Comparison of ENCODE assay signal across 8 cellular contexts in genomic region chr1:65146908-65147423, GRCh38. TPM values are rescaled to one million over a fixed set of nuclear protein-coding genes. Genes with fewer than 3 reads are reported as not detected.
DNase-seq lines count a peak whose midpoint lies in the region; ATAC-seq, FAIRE-seq and TF ChIP-seq lines count a peak whose summit lies in the region.

No MANE protein-coding gene starts in this region.

- peak overlapping the region; percentile 72 for H3K4me3 Mint-ChIP-seq in activated T-cell treated with anti-CD3 and anti-CD28 coated beads, Interleukin-2, amount 50 U/mL, for 4 hours
- H3K4me3 Mint-ChIP-seq in activated T-helper 2 cell treated with anti-CD3 and anti-CD28 coated beads, Interferon-gamma antibody, Interleukin-2, Interleukin-4, amounts not matched to agents 10 μg/mL and 5 μg/mL and 100 μg/mL, durations not matched to agents 14 hours and 24 hours and 36 hours (ENCODE audit: low read depth) = peak overlapping the region; percentile 81

- 50% methylated on average over 13 of the region's 20 CpGs for WGBS in HepG2 (ENCODE audit: low lambda C conversion rate)
- 0 to 14% methylated on average over 3 to 20 of the region's 20 CpGs for WGBS in transverse colon (ENCODE audit: low coverage in 1 of 2), 2 donors

- H3K4me2 ChIP-seq in HepG2 (ENCODE audit: low read depth, low read length) = peak overlapping the region; percentile 64

- H3K27me3 Mint-ChIP-seq in activated T-cell treated with anti-CD3 and anti-CD28 coated beads, Interleukin-2, amount 50 U/mL, for 4 hours (ENCODE audit: low read depth) = peaks cover 51% of the 10 kb centered on the region
- peaks cover 20% of the 10 kb centered on the region for H3K27me3 Mint-ChIP-seq in activated T-helper 2 cell treated with anti-CD3 and anti-CD28 coated beads, Interferon-gamma antibody, Interleukin-2, Interleukin-4, amounts not matched to agents 10 μg/mL and 5 μg/mL and 100 μg/mL, durations not matched to agents 14 hours and 24 hours and 36 hours (ENCODE audit: low read depth)

- no peak overlapping the region for H2AFZ ChIP-seq in HepG2 (ENCODE audit: low read length)

- H3K9me3 ChIP-seq in HepG2 (ENCODE audit: low read length) = no peaks in the 10 kb centered on the region
- H3K9me3 ChIP-seq in transverse colon = no peaks in the 10 kb centered on the region

- TF ChIP-seq RAD21 in HepG2 (CRISPR knock-in tag; IDR thresholded peaks at IDR 0.05) = no peak

- H4K20me1 ChIP-seq in HepG2 (ENCODE audit: insufficient read depth, low read length) = peaks cover 7% of the 10 kb centered on the region

- H3K4me1 ChIP-seq in HepG2 (ENCODE audit: insufficient read depth, low read length) = peaks cover 57% of the 10 kb centered on the region
- H3K4me1 ChIP-seq in transverse colon = peaks cover 0 to 22% (median 17%) of the 10 kb centered on the region in 4 donors

- intact Hi-C loops in activated T-helper 2 cell treated with anti-CD3 and anti-CD28 coated beads, Interferon-gamma antibody, Interleukin-2, Interleukin-4, amounts not matched to agents 10 μg/mL and 5 μg/mL and 100 μg/mL, durations not matched to agents 14 hours and 24 hours and 36 hours (cut with micrococcal nuclease) = loop anchor here (10.0 kb wide), 2 partner anchors 182 to 538 kb away; partner anchors contain the start of gene JAK1
- intact Hi-C loops in HepG2 (cut with micrococcal nuclease; ENCODE audit: unreplicated experiment) (loop anchor here (10.0 kb wide), 1 partner anchor 278 kb away; the partner anchor contains the start of genes LEPR and LEPROT), transverse colon (cut with DNase I; ENCODE audit: low total_unique reads) (loop anchor here (2.0 kb wide), 1 partner anchor 14 kb away; no protein-coding TSS in a partner anchor)

- no peaks in the 10 kb centered on the region for H3K36me3 Mint-ChIP-seq in activated T-cell treated with anti-CD3 and anti-CD28 coated beads, Interleukin-2, amount 50 U/mL, for 4 hours (ENCODE audit: insufficient read depth)
- peaks cover 30% of the 10 kb centered on the region for H3K36me3 Mint-ChIP-seq in activated T-helper 2 cell treated with anti-CD3 and anti-CD28 coated beads, Interferon-gamma antibody, Interleukin-2, Interleukin-4, amounts not matched to agents 10 μg/mL and 5 μg/mL and 100 μg/mL, durations not matched to agents 14 hours and 24 hours and 36 hours (ENCODE audit: low read depth)

- DNase-seq in activated T-cell treated with anti-CD3 and anti-CD28 coated beads, Interleukin-2, amount 50 U/mL, for 4 hours = no peak
- DNase-seq in activated T-cell treated with anti-CD3 and anti-CD28 coated beads for 4 hours (no peak), HepG2 (ENCODE audit: low spot score) (no peak), transverse colon (no peak), NCI-H1105 treated with DMSO at 0.1 percent for 48 hours (lab: John Stamatoyannopoulos, UW) (no peak)
- DNase-seq in activated T-helper 2 cell treated with anti-CD3 and anti-CD28 coated beads, Interferon-gamma antibody, Interleukin-2, Interleukin-4, amounts not matched to agents 10 μg/mL and 5 μg/mL and 100 μg/mL, durations not matched to agents 14 hours and 24 hours and 36 hours (ENCODE audit: low spot score) = no peak

- CTCF ChIA-PET in HepG2 (lab: Yijun Ruan, JAX; ENCODE audit: low intra/inter-chr PET ratio, low total read pairs) = no interaction called here

- TSS peak; percentile 62 for BruUV-seq in HepG2 (replicated peaks; lab: Mats Ljungman, UMichigan)

- FAIRE-seq in HepG2 (lab: Jason Lieb, UNC) = no peak

- H3K79me2 ChIP-seq in HepG2 (ENCODE audit: insufficient read depth, low read length) = peaks cover 39% of the 10 kb centered on the region

- H3K4me3 ChIP-seq in HepG2 (replicated peaks in 1 of 3; ENCODE audit: insufficient read depth in 1 of 3, low read depth in 2 of 3, low read length in 3 of 3) (peak overlapping the region; percentile 86 to 90 (median 87)), transverse colon (peak overlapping the region; percentile 47 to 97 (median 88))

- H3K27ac ChIP-seq in HepG2 (ENCODE audit: extremely low read length, insufficient read depth, low read length) (peak overlapping the region; percentile 78), transverse colon (peak overlapping the region; percentile 83 to 92 (median 84))

- H3K36me3 ChIP-seq in HepG2 (replicated peaks in 1 of 2; ENCODE audit: control insufficient read depth in 1 of 2, insufficient read depth in 2 of 2, low read length in 2 of 2) (no peaks in the 10 kb centered on the region), transverse colon (no peaks in the 10 kb centered on the region)

- H3K27me3 ChIP-seq in HepG2 (ENCODE audit: control insufficient read depth in 1 of 2, insufficient read depth in 2 of 2, low read length in 2 of 2) (no peaks in the 10 kb centered on the region; a peak in 1 of 5 replicates), transverse colon (peaks cover 3% of the 10 kb centered on the region)

- peak overlapping the region; percentile 76 for H3K9ac ChIP-seq in HepG2 (ENCODE audit: insufficient read depth, low read depth, low read length)

- in situ Hi-C loops in HepG2 (cut with HindIII; ENCODE audit: extremely low pct_ligation_motif_present, low pct_unique_long_range_greater_than_20kb) = loop anchor here (5.0 kb wide), 2 partner anchors 60 to 80 kb away; no protein-coding TSS in a partner anchor
- in situ Hi-C loops in transverse colon (cut with MboI; ENCODE audit: low pct_ligation_motif_present in 1 of 4, low pct_unique_long_range_greater_than_20kb in 1 of 4, low sequenced_read_pairs in 3 of 4) = no loop called here

- no peak for TF ChIP-seq POLR2A in HepG2 (IDR thresholded peaks at IDR 0.05; ENCODE audit: insufficient read depth in 1 of 2, low read depth in 2 of 2, low read length in 2 of 2)
- no peak for TF ChIP-seq POLR2A in transverse colon (IDR thresholded peaks at IDR 0.05)

- TF ChIP-seq CTCF in HepG2 (CRISPR knock-in tag; IDR thresholded peaks at IDR 0.05) = no peak
- no peak for TF ChIP-seq CTCF in transverse colon (IDR thresholded peaks at IDR 0.05)

- POLR2A ChIA-PET in HepG2 (lab: Yijun Ruan, JAX) = no interaction called here

- peak overlapping the region; percentile 81 for H3K27ac Mint-ChIP-seq in activated T-helper 2 cell treated with anti-CD3 and anti-CD28 coated beads, Interferon-gamma antibody, Interleukin-2, Interleukin-4, amounts not matched to agents 10 μg/mL and 5 μg/mL and 100 μg/mL, durations not matched to agents 14 hours and 24 hours and 36 hours

- TF ChIP-seq EP300 in HepG2 (IDR thresholded peaks at IDR 0.05; ENCODE audit: low read depth in 2 of 2, low read length in 2 of 2) (no peak), HepG2 (CRISPR knock-in tag; IDR thresholded peaks at IDR 0.05; ENCODE audit: borderline replicate concordance) (no peak), transverse colon (IDR thresholded peaks at IDR 0.05; ENCODE audit: low read depth) (no peak)

- no peak for ATAC-seq in activated T-cell treated with anti-CD3 and anti-CD28 coated beads, Interleukin-2, amount 50 U/mL, for 4 hours
- ATAC-seq in HepG2 = no peak
- ATAC-seq in GM21825 (IDR thresholded peaks at IDR 0.05; ENCODE audit: unreplicated experiment) = no peak
- ATAC-seq in GM18520 (IDR thresholded peaks at IDR 0.05; ENCODE audit: unreplicated experiment) = no peak

- peaks cover 11% of the 10 kb centered on the region for H3K4me1 Mint-ChIP-seq in activated T-cell treated with anti-CD3 and anti-CD28 coated beads, Interleukin-2, amount 50 U/mL, for 4 hours (ENCODE audit: low read depth)
- peaks cover 34% of the 10 kb centered on the region for H3K4me1 Mint-ChIP-seq in activated T-helper 2 cell treated with anti-CD3 and anti-CD28 coated beads, Interferon-gamma antibody, Interleukin-2, Interleukin-4, amounts not matched to agents 10 μg/mL and 5 μg/mL and 100 μg/mL, durations not matched to agents 14 hours and 24 hours and 36 hours (ENCODE audit: low read depth)

- H3K9me3 Mint-ChIP-seq in activated T-cell treated with anti-CD3 and anti-CD28 coated beads, Interleukin-2, amount 50 U/mL, for 4 hours = no peaks in the 10 kb centered on the region
- H3K9me3 Mint-ChIP-seq in activated T-helper 2 cell treated with anti-CD3 and anti-CD28 coated beads, Interferon-gamma antibody, Interleukin-2, Interleukin-4, amounts not matched to agents 10 μg/mL and 5 μg/mL and 100 μg/mL, durations not matched to agents 14 hours and 24 hours and 36 hours = no peaks in the 10 kb centered on the region

TF ChIP-seq in HepG2, 621 proteins besides CTCF, POLR2A, EP300 and RAD21 (continues in another document):
- TF ChIP-seq MTA3 (CRISPR knock-in tag; IDR thresholded peaks at IDR 0.05) = 0 out of 2 replicates have a peak, but pooled peaks have one; percentile 7

RNA-seq across cellular contexts. Expression of gene AK4, which starts 1.0 kb away (rescaled TPM):
- total RNA-seq in activated T-cell treated with anti-CD3 and anti-CD28 coated beads, Interleukin-2, amount 50 U/mL, for 4 hours = 10 to 100 TPM; 11.3 to 15.9 (median 11.5) TPM
- 108 and 109 TPM in 2 replicates for total RNA-seq in activated T-helper 2 cell treated with anti-CD3 and anti-CD28 coated beads, Interferon-gamma antibody, Interleukin-2, Interleukin-4, amounts not matched to agents 10 μg/mL and 5 μg/mL and 100 μg/mL, durations not matched to agents 14 hours and 24 hours and 36 hours
- total RNA-seq in HepG2 (2016; rRNA removed; fragmentation: Illumina TruSeq; extraction: Trizol) (160 and 244 TPM in 2 replicates), transverse colon (10 to 100 TPM; 12.0 to 42.8 (median 36.1) TPM)
- 32.4 and 33.4 TPM in 2 replicates for total RNA-seq in HepG2 (2016; cell fraction: cytosol; rRNA removed; fragmentation: Illumina TruSeq; extraction: Trizol; ENCODE audit: low read depth)
- 159 and 236 TPM in 2 replicates for total RNA-seq in HepG2 (2016; cell fraction: insoluble cytoplasmic fraction; rRNA removed; fragmentation: Illumina TruSeq; extraction: Trizol)
- 125 and 127 TPM in 2 replicates for total RNA-seq in HepG2 (2016; cell fraction: membrane; rRNA removed; fragmentation: Illumina TruSeq; extraction: Trizol)
- 62.2 and 67.7 TPM in 2 replicates for total RNA-seq in HepG2 (2016; cell fraction: nucleus; rRNA removed; fragmentation: Illumina TruSeq; extraction: Trizol)
- polyA plus RNA-seq in HepG2 (2011; rRNA removed) = 90.8 and 110 TPM in 2 replicates
- 77.7 and 112 TPM in 2 replicates for polyA plus RNA-seq in HepG2 (2011; cell fraction: cytosol; rRNA removed)
- polyA plus RNA-seq in HepG2 (2011; cell fraction: nucleus; rRNA removed) = 26.2 and 29.8 TPM in 2 replicates
- polyA plus RNA-seq in HepG2 (2012) = 92.4 and 139 TPM in 2 replicates
- polyA plus RNA-seq in HepG2 (2016; cell fraction: cytosol; fragmentation: Illumina TruSeq; extraction: Trizol; ENCODE audit: low read depth) = 33.0 and 40.9 TPM in 2 replicates
- 208 TPM in 2 replicates for polyA plus RNA-seq in HepG2 (2016; cell fraction: insoluble cytoplasmic fraction; fragmentation: Illumina TruSeq; extraction: Trizol; ENCODE audit: low read depth)
- 85.0 and 86.6 TPM in 2 replicates for polyA plus RNA-seq in HepG2 (2016; cell fraction: membrane; fragmentation: Illumina TruSeq; extraction: Trizol; ENCODE audit: low read depth)
- polyA plus RNA-seq in HepG2 (2016; cell fraction: nucleus; fragmentation: Illumina TruSeq; extraction: Trizol; ENCODE audit: insufficient read depth, low read depth) = 69.6 and 74.5 TPM in 2 replicates
- polyA minus RNA-seq in HepG2 (2011; rRNA and poly(A)+ RNA removed; ENCODE audit: low replicate concordance) = 13.2 and 122 TPM in 2 replicates
- 75.7 and 79.3 TPM in 2 replicates for polyA minus RNA-seq in HepG2 (2011; cell fraction: cytosol; rRNA and poly(A)+ RNA removed)
- 69.5 and 75.5 TPM in 2 replicates for polyA minus RNA-seq in HepG2 (2011; cell fraction: nucleus; rRNA and poly(A)+ RNA removed)
